ENCODE assay signal across 1 cellular context in genomic region chr10:5527332-5528200, GRCh38.
TF ChIP-seq lines count a peak whose summit lies in the region.

No MANE protein-coding gene starts in this region.

TF ChIP-seq in IMR-90, 13 proteins besides CTCF, POLR2A, EP300 and RAD21:
- no peak for TF ChIP-seq MXI1 (IDR thresholded peaks at IDR 0.05; ENCODE audit: borderline replicate concordance, low read depth, low read length)
- TF ChIP-seq ELK1 (IDR thresholded peaks at IDR 0.05; ENCODE audit: borderline replicate concordance, low read depth, low read length), result no peak
- TF ChIP-seq CHD1 (IDR thresholded peaks at IDR 0.05; ENCODE audit: low read depth, low read length), result no peak
- TF ChIP-seq SMC3 (IDR thresholded peaks at IDR 0.05; ENCODE audit: low read depth, low read length), result no peak
- TF ChIP-seq CEBPB (IDR thresholded peaks at IDR 0.05; ENCODE audit: low read depth, low read length), result no peak
- no peak for TF ChIP-seq MAZ (IDR thresholded peaks at IDR 0.05; ENCODE audit: borderline replicate concordance, low read depth, low read length)
- TF ChIP-seq USF2 (IDR thresholded peaks at IDR 0.05; ENCODE audit: low read depth, low read length), result no peak
- TF ChIP-seq FOS (IDR thresholded peaks at IDR 0.05; ENCODE audit: low read depth, low read length), result no peak
- no peak for TF ChIP-seq RFX5 (IDR thresholded peaks at IDR 0.05; ENCODE audit: low read depth, low read length)
